In genomic region chr16:54628796-54629625, GRCh38 we compare ENCODE assay signal across 1 cellular context.
TF ChIP-seq lines count a peak whose summit lies in the region.

No MANE protein-coding gene starts in this region.

TF ChIP-seq in HepG2, 621 proteins besides CTCF, POLR2A, EP300 and RAD21 (continued from another document and continues in another):
- TF ChIP-seq ZNF646 (CRISPR knock-in tag; IDR thresholded peaks at IDR 0.05) (peak; percentile 40; the same call in 1 of the 2 replicates), ZNF3 (CRISPR knock-in tag; IDR thresholded peaks at IDR 0.05) (no peak), ZBTB44 (CRISPR knock-in tag; IDR thresholded peaks at IDR 0.05) (no peak), ZNF12 (CRISPR knock-in tag; IDR thresholded peaks at IDR 0.05) (peak; percentile 43; the same call in 1 of the 2 replicates), ZFP62 (CRISPR knock-in tag; IDR thresholded peaks at IDR 0.05) (no peak), ZNF136 (CRISPR knock-in tag; IDR thresholded peaks at IDR 0.05; ENCODE audit: low read depth) (no peak), SMYD3 (CRISPR knock-in tag; IDR thresholded peaks at IDR 0.05) (peak; percentile 89), RCOR2 (CRISPR knock-in tag; IDR thresholded peaks at IDR 0.05) (peak; percentile 93), ZNF552 (CRISPR knock-in tag; IDR thresholded peaks at IDR 0.05; ENCODE audit: borderline replicate concordance) (0 out of 2 replicates have a peak, but pooled peaks have one; percentile 39), SIX1 (CRISPR knock-in tag; IDR thresholded peaks at IDR 0.05; ENCODE audit: borderline replicate concordance) (peak; percentile 87; the same call in 1 of the 2 replicates), SRSF4 (IDR thresholded peaks at IDR 0.05; ENCODE audit: low read depth, low read length, poor library complexity, severe bottlenecking) (no peak), SALL1 (CRISPR knock-in tag; IDR thresholded peaks at IDR 0.05) (peak; percentile 94), TGIF2 (CRISPR knock-in tag; IDR thresholded peaks at IDR 0.05) (0 out of 2 replicates have a peak, but pooled peaks have one; percentile 24), ZNF841 (CRISPR knock-in tag; IDR thresholded peaks at IDR 0.05; ENCODE audit: borderline replicate concordance) (no peak), ZNF460 (CRISPR knock-in tag; IDR thresholded peaks at IDR 0.05; ENCODE audit: borderline replicate concordance) (no peak; the same call in 1 of the 2 replicates), ZXDC (CRISPR knock-in tag; IDR thresholded peaks at IDR 0.05) (no peak), GABPA (IDR thresholded peaks at IDR 0.05; ENCODE audit: low read depth, low read length) (no peak), GABPA (CRISPR knock-in tag; IDR thresholded peaks at IDR 0.05; ENCODE audit: low read depth) (0 out of 2 replicates have a peak, but pooled peaks have one; percentile 21), RORA (CRISPR knock-in tag; IDR thresholded peaks at IDR 0.05) (no peak), ZNF501 (CRISPR knock-in tag; IDR thresholded peaks at IDR 0.05) (no peak), MED13 (CRISPR knock-in tag; IDR thresholded peaks at IDR 0.05) (no peak), ZNF569 (CRISPR knock-in tag; IDR thresholded peaks at IDR 0.05; ENCODE audit: borderline replicate concordance) (peak; percentile 54; the same call in 1 of the 2 replicates), SOX13 (IDR thresholded peaks at IDR 0.05) (peak; percentile 90), SOX13 (CRISPR knock-in tag; conservative IDR thresholded peaks at IDR 0.05 in 1 of 2, IDR thresholded peaks at IDR 0.05 in 1 of 2) (peak in 1 of 2 experiments; percentile 93; a peak in 2 of 4 replicates), NR3C1 (CRISPR knock-in tag; IDR thresholded peaks at IDR 0.05) (no peak), ERF (CRISPR knock-in tag; IDR thresholded peaks at IDR 0.05) (0 out of 2 replicates have a peak, but pooled peaks have one; percentile 29), ZNF276 (CRISPR knock-in tag; IDR thresholded peaks at IDR 0.05; ENCODE audit: low read depth) (no peak), FOXO1 (CRISPR knock-in tag; IDR thresholded peaks at IDR 0.05) (peak; percentile 95), SNAPC5 (CRISPR knock-in tag; IDR thresholded peaks at IDR 0.05; ENCODE audit: borderline replicate concordance) (peak; percentile 77; the same call in 1 of the 2 replicates), HHEX (CRISPR knock-in tag; IDR thresholded peaks at IDR 0.05) (peak; percentile 100), ZNF737 (CRISPR knock-in tag; IDR thresholded peaks at IDR 0.05; ENCODE audit: borderline replicate concordance) (no peak)
- TF ChIP-seq, protein P1, sequence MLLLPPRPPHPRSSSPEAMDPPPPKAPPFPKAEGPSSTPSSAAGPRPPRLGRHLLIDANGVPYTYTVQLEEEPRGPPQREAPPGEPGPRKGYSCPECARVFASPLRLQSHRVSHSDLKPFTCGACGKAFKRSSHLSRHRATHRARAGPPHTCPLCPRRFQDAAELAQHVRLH (CRISPR knock-in tag; IDR thresholded peaks at IDR 0.05; ENCODE audit: borderline replicate concordance, low read depth): peak; percentile 40; the same call in 1 of the 2 replicates
- TF ChIP-seq, protein P2, sequence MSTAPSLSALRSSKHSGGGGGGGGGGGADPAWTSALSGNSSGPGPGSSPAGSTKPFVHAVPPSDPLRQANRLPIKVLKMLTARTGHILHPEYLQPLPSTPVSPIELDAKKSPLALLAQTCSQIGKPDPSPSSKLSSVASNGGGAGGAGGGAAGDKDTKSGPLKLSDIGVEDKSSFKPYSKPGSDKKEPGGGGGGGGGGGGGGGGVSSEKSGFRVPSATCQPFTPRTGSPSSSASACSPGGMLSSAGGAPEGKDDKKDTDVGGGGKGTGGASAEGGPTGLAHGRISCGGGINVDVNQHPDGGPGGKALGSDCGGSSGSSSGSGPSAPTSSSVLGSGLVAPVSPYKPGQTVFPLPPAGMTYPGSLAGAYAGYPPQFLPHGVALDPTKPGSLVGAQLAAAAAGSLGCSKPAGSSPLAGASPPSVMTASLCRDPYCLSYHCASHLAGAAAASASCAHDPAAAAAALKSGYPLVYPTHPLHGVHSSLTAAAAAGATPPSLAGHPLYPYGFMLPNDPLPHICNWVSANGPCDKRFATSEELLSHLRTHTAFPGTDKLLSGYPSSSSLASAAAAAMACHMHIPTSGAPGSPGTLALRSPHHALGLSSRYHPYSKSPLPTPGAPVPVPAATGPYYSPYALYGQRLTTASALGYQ (CRISPR knock-in tag; IDR thresholded peaks at IDR 0.05): peak; percentile 100
- TF ChIP-seq, protein P3, sequence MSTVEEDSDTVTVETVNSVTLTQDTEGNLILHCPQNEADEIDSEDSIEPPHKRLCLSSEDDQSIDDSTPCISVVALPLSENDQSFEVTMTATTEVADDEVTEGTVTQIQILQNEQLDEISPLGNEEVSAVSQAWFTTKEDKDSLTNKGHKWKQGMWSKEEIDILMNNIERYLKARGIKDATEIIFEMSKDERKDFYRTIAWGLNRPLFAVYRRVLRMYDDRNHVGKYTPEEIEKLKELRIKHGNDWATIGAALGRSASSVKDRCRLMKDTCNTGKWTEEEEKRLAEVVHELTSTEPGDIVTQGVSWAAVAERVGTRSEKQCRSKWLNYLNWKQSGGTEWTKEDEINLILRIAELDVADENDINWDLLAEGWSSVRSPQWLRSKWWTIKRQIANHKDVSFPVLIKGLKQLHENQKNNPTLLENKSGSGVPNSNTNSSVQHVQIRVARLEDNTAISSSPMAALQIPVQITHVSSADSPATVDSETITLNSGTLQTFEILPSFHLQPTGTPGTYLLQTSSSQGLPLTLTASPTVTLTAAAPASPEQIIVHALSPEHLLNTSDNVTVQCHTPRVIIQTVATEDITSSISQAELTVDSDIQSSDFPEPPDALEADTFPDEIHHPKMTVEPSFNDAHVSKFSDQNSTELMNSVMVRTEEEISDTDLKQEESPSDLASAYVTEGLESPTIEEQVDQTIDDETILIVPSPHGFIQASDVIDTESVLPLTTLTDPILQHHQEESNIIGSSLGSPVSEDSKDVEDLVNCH (CRISPR knock-in tag; IDR thresholded peaks at IDR 0.05): no peak
- TF ChIP-seq, protein P4, sequence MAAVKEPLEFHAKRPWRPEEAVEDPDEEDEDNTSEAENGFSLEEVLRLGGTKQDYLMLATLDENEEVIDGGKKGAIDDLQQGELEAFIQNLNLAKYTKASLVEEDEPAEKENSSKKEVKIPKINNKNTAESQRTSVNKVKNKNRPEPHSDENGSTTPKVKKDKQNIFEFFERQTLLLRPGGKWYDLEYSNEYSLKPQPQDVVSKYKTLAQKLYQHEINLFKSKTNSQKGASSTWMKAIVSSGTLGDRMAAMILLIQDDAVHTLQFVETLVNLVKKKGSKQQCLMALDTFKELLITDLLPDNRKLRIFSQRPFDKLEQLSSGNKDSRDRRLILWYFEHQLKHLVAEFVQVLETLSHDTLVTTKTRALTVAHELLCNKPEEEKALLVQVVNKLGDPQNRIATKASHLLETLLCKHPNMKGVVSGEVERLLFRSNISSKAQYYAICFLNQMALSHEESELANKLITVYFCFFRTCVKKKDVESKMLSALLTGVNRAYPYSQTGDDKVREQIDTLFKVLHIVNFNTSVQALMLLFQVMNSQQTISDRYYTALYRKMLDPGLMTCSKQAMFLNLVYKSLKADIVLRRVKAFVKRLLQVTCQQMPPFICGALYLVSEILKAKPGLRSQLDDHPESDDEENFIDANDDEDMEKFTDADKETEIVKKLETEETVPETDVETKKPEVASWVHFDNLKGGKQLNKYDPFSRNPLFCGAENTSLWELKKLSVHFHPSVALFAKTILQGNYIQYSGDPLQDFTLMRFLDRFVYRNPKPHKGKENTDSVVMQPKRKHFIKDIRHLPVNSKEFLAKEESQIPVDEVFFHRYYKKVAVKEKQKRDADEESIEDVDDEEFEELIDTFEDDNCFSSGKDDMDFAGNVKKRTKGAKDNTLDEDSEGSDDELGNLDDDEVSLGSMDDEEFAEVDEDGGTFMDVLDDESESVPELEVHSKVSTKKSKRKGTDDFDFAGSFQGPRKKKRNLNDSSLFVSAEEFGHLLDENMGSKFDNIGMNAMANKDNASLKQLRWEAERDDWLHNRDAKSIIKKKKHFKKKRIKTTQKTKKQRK (IDR thresholded peaks at IDR 0.05; ENCODE audit: low read length): no peak
